Comparison of ENCODE assay signal across 24 cellular contexts in genomic region chr18:60870261-60870966, GRCh38.
"Had no signal": no experiment of that assay in that cellular context is flagged by ENCODE, and none has a peak within 500 bp of the region (broad histone marks: within the 10 kb centered on the region; RNA-seq: fewer than 3 reads in every experiment).

No MANE protein-coding gene starts in this region.

- H3K4me3 ChIP-seq: adrenal gland, ascending aorta, esophagus muscularis mucosa, gastrocnemius medialis, thyroid gland, upper lobe of right lung had no signal

- FAIRE-seq: colon, endothelial cell of umbilical vein had no signal

- DNase-seq: activated CD4-positive, alpha-beta T cell treated with anti-CD3 and anti-CD28 coated beads, Interleukin-2, amount 50 U/mL, for 4 hours; activated CD8-positive, alpha-beta memory T cell treated with anti-CD3 and anti-CD28 coated beads for 24 hours; activated CD8-positive, alpha-beta memory T cell treated with anti-CD3 and anti-CD28 coated beads, Interleukin-2, amount 50 U/mL, for 48 hours; activated naive CD4-positive, alpha-beta T cell; activated T-cell treated with anti-CD3 and anti-CD28 coated beads, Interleukin-2, amount 50 U/mL, for 4 hours; adrenal gland; brain microvascular endothelial cell; effector memory CD8-positive, alpha-beta T cell; gastrocnemius medialis; hippocampal formation; left ventricle myocardium superior; midbrain; nephron progenitor cell; right cardiac atrium; stimulated activated CD4-positive, alpha-beta T cell treated with anti-CD3 and anti-CD28 coated beads, Interleukin-4, amount 100 ng/mL, for 24 hours; stimulated activated naive CD8-positive, alpha-beta T cell treated with anti-CD3 and anti-CD28 coated beads, Interleukin-15, Interleukin-2, amounts not matched to agents 100 U/mL and 50 U/mL, for 24 hours; T-helper 9 cell; thyroid gland; upper lobe of right lung had no signal

- H3K36me3 ChIP-seq: adrenal gland, ascending aorta, brain microvascular endothelial cell, esophagus muscularis mucosa, gastrocnemius medialis, thyroid gland, upper lobe of right lung had no signal

- H3K27me3 ChIP-seq: adrenal gland, ascending aorta, brain microvascular endothelial cell, esophagus muscularis mucosa, gastrocnemius medialis, thyroid gland, upper lobe of right lung had no signal

- ATAC-seq: activated T-cell treated with anti-CD3 and anti-CD28 coated beads, Interleukin-2, amount 50 U/mL, for 4 hours; effector memory CD8-positive, alpha-beta T cell; gastrocnemius medialis; left ventricle myocardium superior; right cardiac atrium; stimulated activated naive CD8-positive, alpha-beta T cell treated with anti-CD3 and anti-CD28 coated beads, Interleukin-15, Interleukin-2, amounts not matched to agents 100 U/mL and 50 U/mL, for 24 hours; upper lobe of right lung; WTC11 had no signal
